In genomic region chr2:2673406-2673805, GRCh38 we compare ENCODE assay signal across 20 cellular contexts.
"Had no signal": no experiment of that assay in that cellular context is flagged by ENCODE, and none has a peak within 500 bp of the region (broad histone marks: within the 10 kb centered on the region; RNA-seq: fewer than 3 reads in every experiment).

No MANE protein-coding gene starts in this region.

- H3K9me3 ChIP-seq: esophagus muscularis mucosa, heart right ventricle, left lung, lower lobe of right lung, mucosa of descending colon had no signal

- ATAC-seq: foreskin keratinocyte, heart right ventricle, left colon, left lung, left ventricle myocardium superior, lower lobe of right lung, mucosa of descending colon had no signal

- H3K27ac ChIP-seq: coronary artery, dorsolateral prefrontal cortex, esophagus muscularis mucosa, foreskin keratinocyte, heart right ventricle, left lung, lower lobe of right lung had no signal

- DNase-seq: dermis blood vessel endothelial cell; dorsolateral prefrontal cortex; effector CD4-positive, alpha-beta T cell; effector memory CD4-positive, alpha-beta T cell; foreskin keratinocyte; glutamatergic neuron; head of caudate nucleus; heart right ventricle; hippocampal formation; kidney; kidney glomerular epithelial cell; left colon; left lung; left ventricle myocardium superior; lower lobe of right lung; mesenchymal stem cell; mucosa of descending colon; naive B cell had no signal

- H3K27me3 ChIP-seq: dorsolateral prefrontal cortex, foreskin keratinocyte, left lung had no signal

- H3K4me3 ChIP-seq: coronary artery, dorsolateral prefrontal cortex, esophagus muscularis mucosa, heart right ventricle, left lung, lower lobe of right lung, mucosa of descending colon had no signal

- H3K36me3 Mint-ChIP-seq: naive B cell had no signal

- H3K27ac Mint-ChIP-seq: naive B cell had no signal

- H3K4me1 Mint-ChIP-seq: naive B cell had no signal

- H3K4me3 Mint-ChIP-seq: naive B cell had no signal

- H3K4me1 ChIP-seq: esophagus muscularis mucosa, foreskin keratinocyte, heart right ventricle, left lung, lower lobe of right lung had no signal

- H3K36me3 ChIP-seq: esophagus muscularis mucosa, heart right ventricle, left lung, lower lobe of right lung had no signal
